Comparison of ENCODE assay signal across 1 cellular context in the genomic region with DNA sequence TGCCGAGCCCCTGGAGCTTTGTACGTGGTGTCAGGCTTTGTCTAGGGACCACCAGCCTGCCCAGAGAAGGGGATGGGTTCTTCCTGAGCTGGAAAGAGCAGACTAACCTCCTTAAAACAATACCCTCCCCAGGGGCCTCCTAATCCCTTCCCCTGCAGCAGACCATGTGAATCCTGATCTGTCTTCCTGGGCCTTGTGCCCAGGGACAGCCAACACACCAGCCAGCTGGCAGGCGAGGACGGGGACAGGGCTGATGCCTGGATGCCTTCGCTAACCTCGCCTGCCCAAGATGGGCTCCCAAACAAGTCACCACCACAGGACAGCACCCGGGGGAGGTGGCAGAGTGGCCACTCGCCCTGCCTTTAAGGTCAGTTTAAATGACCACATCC.
TF ChIP-seq lines count a peak whose summit lies in the region.

No MANE protein-coding gene starts in this region.

TF ChIP-seq in A549, 52 proteins besides CTCF, POLR2A, EP300 and RAD21 (continued from another document):
- TF ChIP-seq ZNF302 (CRISPR knock-in tag; IDR thresholded peaks at IDR 0.05): no peak
- no peak for TF ChIP-seq NR3C1 (IDR thresholded peaks at IDR 0.05)
- TF ChIP-seq GATA3 (IDR thresholded peaks at IDR 0.05; ENCODE audit: borderline replicate concordance): no peak
- no peak for TF ChIP-seq EHF (CRISPR knock-in tag; IDR thresholded peaks at IDR 0.05)
- TF ChIP-seq HEYL (CRISPR knock-in tag; IDR thresholded peaks at IDR 0.05): no peak
- TF ChIP-seq, protein P1, sequence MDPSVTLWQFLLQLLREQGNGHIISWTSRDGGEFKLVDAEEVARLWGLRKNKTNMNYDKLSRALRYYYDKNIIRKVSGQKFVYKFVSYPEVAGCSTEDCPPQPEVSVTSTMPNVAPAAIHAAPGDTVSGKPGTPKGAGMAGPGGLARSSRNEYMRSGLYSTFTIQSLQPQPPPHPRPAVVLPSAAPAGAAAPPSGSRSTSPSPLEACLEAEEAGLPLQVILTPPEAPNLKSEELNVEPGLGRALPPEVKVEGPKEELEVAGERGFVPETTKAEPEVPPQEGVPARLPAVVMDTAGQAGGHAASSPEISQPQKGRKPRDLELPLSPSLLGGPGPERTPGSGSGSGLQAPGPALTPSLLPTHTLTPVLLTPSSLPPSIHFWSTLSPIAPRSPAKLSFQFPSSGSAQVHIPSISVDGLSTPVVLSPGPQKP (IDR thresholded peaks at IDR 0.05; ENCODE audit: low read depth, low read length): no peak
- no peak for TF ChIP-seq REST (IDR thresholded peaks at IDR 0.05)
- no peak for TF ChIP-seq MAZ (IDR thresholded peaks at IDR 0.05; ENCODE audit: borderline replicate concordance, low read depth, low read length)
- TF ChIP-seq NFE2L2 (conservative IDR thresholded peaks at IDR 0.05; ENCODE audit: low read length): no peak
- TF ChIP-seq, protein P2, sequence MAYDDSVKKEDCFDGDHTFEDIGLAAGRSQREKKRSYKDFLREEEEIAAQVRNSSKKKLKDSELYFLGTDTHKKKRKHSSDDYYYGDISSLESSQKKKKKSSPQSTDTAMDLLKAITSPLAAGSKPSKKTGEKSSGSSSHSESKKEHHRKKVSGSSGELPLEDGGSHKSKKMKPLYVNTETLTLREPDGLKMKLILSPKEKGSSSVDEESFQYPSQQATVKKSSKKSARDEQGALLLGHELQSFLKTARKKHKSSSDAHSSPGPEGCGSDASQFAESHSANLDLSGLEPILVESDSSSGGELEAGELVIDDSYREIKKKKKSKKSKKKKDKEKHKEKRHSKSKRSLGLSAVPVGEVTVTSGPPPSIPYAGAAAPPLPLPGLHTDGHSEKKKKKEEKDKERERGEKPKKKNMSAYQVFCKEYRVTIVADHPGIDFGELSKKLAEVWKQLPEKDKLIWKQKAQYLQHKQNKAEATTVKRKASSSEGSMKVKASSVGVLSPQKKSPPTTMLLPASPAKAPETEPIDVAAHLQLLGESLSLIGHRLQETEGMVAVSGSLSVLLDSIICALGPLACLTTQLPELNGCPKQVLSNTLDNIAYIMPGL (CRISPR knock-in tag; IDR thresholded peaks at IDR 0.05; ENCODE audit: borderline replicate concordance): no peak
- TF ChIP-seq BCL3 (IDR thresholded peaks at IDR 0.05): no peak
TF ChIP-seq in A549: peak in this region for 0.
